Comparison of ENCODE assay signal across 15 cellular contexts in genomic region chr17:21161498-21162393, GRCh38. TPM values are rescaled to one million over a fixed set of nuclear protein-coding genes. Genes with fewer than 3 reads are reported as not detected.
DNase-seq lines count a peak whose midpoint lies in the region; ATAC-seq, FAIRE-seq and TF ChIP-seq lines count a peak whose summit lies in the region.
"Had no signal": no experiment of that assay in that cellular context is flagged by ENCODE, and none has a peak within 500 bp of the region (broad histone marks: within the 10 kb centered on the region; RNA-seq: fewer than 3 reads in every experiment).

No MANE protein-coding gene starts in this region.

- no peak overlapping the region for H3K4me2 ChIP-seq in astrocyte (ENCODE audit: low read length)

- H2AFZ ChIP-seq in astrocyte (ENCODE audit: low read depth, low read length), result no peak overlapping the region

- H3K4me3 ChIP-seq in astrocyte (ENCODE audit: insufficient read depth, low read depth, low read length), result no peak overlapping the region

- peak overlapping the region; percentile 33 for H3K27ac ChIP-seq in astrocyte (ENCODE audit: low read depth, low read length)
- H3K27ac ChIP-seq: RWPE1 had no signal

- no peaks in the 10 kb centered on the region for H3K9me3 Mint-ChIP-seq in astrocyte (ENCODE audit: unreplicated experiment)
- no peaks in the 10 kb centered on the region for H3K9me3 Mint-ChIP-seq in osteocyte (ENCODE audit: unreplicated experiment)
- H3K9me3 Mint-ChIP-seq: activated T-helper 17 cell treated with anti-CD3 and anti-CD28 coated beads, Interleukin-2, amount 50 U/mL, for 72 hours had no signal

- no peak overlapping the region for H3K4me3 Mint-ChIP-seq in astrocyte (ENCODE audit: unreplicated experiment)
- no peak overlapping the region for H3K4me3 Mint-ChIP-seq in osteocyte (ENCODE audit: unreplicated experiment)
- H3K4me3 Mint-ChIP-seq: activated T-helper 17 cell treated with anti-CD3 and anti-CD28 coated beads, Interleukin-2, amount 50 U/mL, for 72 hours; B cell had no signal

- H3K36me3 Mint-ChIP-seq in astrocyte (ENCODE audit: low read depth, unreplicated experiment) (no peaks in the 10 kb centered on the region), osteocyte (ENCODE audit: unreplicated experiment) (no peaks in the 10 kb centered on the region)

- H4K20me1 ChIP-seq in astrocyte (ENCODE audit: insufficient read depth, low read length), result no peaks in the 10 kb centered on the region

- H3K27me3 Mint-ChIP-seq in astrocyte (ENCODE audit: low read depth, unreplicated experiment), result no peaks in the 10 kb centered on the region
- no peaks in the 10 kb centered on the region for H3K27me3 Mint-ChIP-seq in osteocyte (ENCODE audit: unreplicated experiment)
- H3K27me3 Mint-ChIP-seq: activated T-helper 17 cell treated with anti-CD3 and anti-CD28 coated beads, Interleukin-2, amount 50 U/mL, for 72 hours; B cell had no signal

- no peak for TF ChIP-seq CTCF in astrocyte (IDR thresholded peaks at IDR 0.05; ENCODE audit: insufficient read depth, low read depth, low read length)
- TF ChIP-seq CTCF in osteocyte (IDR thresholded peaks at IDR 0.05), result no peak

- H3K4me1 ChIP-seq in astrocyte (ENCODE audit: insufficient read depth, low read length), result no peaks in the 10 kb centered on the region

- H3K27me3 ChIP-seq in astrocyte (ENCODE audit: insufficient read depth, low read length), result no peaks in the 10 kb centered on the region

- peak; percentile 69 for DNase-seq in AG08395 (ENCODE audit: low spot score)
- DNase-seq in astrocyte (ENCODE audit: low read depth), result peak; percentile 82
- DNase-seq in left ventricle myocardium superior, result no peak
- DNase-seq in osteocyte (ENCODE audit: extremely low spot score, unreplicated experiment), result no peak
- no peak for DNase-seq in effector CD4-positive, alpha-beta T cell
- DNase-seq in epidermal melanocyte (ENCODE audit: insufficient read length, low spot score), result no peak
- DNase-seq: cortex of kidney, GF-D8, GOT3, NCI-H446 treated with DMSO at 0.1 percent for 48 hours had no signal

- peak overlapping the region; percentile 8 for H3K9ac ChIP-seq in astrocyte (ENCODE audit: low read length)

- no peaks in the 10 kb centered on the region for H3K36me3 ChIP-seq in astrocyte (ENCODE audit: insufficient read depth, low read length)

- ATAC-seq in left ventricle myocardium superior, result peak; percentile 55
- ATAC-seq in HG02571 (IDR thresholded peaks at IDR 0.05; ENCODE audit: unreplicated experiment), result no peak
- no peak for ATAC-seq in HG02588 (IDR thresholded peaks at IDR 0.05; ENCODE audit: unreplicated experiment)
- ATAC-seq: activated T-helper 17 cell treated with anti-CD3 and anti-CD28 coated beads, Interleukin-2, amount 50 U/mL, for 72 hours had no signal

- FAIRE-seq in astrocyte (lab: Jason Lieb, UNC), result peak; percentile 69

- H3K4me1 Mint-ChIP-seq in astrocyte (ENCODE audit: low read depth, unreplicated experiment) (peaks cover 12% of the 10 kb centered on the region), osteocyte (ENCODE audit: unreplicated experiment) (peaks cover 10% of the 10 kb centered on the region)

- H3K9me3 ChIP-seq in astrocyte (ENCODE audit: insufficient read depth, low read depth, low read length), result no peaks in the 10 kb centered on the region

- H3K27ac Mint-ChIP-seq in astrocyte (ENCODE audit: unreplicated experiment) (peak overlapping the region; percentile 15), osteocyte (ENCODE audit: unreplicated experiment) (peak overlapping the region; percentile 24)
- H3K27ac Mint-ChIP-seq: activated T-helper 17 cell treated with anti-CD3 and anti-CD28 coated beads, Interleukin-2, amount 50 U/mL, for 72 hours had no signal

- no peaks in the 10 kb centered on the region for H3K79me2 ChIP-seq in astrocyte (ENCODE audit: insufficient read depth, low read length)

- intact Hi-C loops in left ventricle myocardium superior (cut with micrococcal nuclease), result no loop called here

RNA-seq across cellular contexts. Expression of gene DHRS7B, which starts 35.0 kb away (rescaled TPM):
- total RNA-seq in astrocyte (15.5 and 17.2 TPM in 2 replicates), left ventricle myocardium superior (18.6 TPM), osteocyte (15.7 and 20.1 TPM in 2 replicates)

RNA-seq across cellular contexts. Expression of gene TMEM11, which starts 52.2 kb away (rescaled TPM):
- total RNA-seq in astrocyte (30.2 and 31.6 TPM in 2 replicates), left ventricle myocardium superior (31.5 TPM), osteocyte (20.4 and 21.5 TPM in 2 replicates)

Comparison
In these comparisons a context has a peak if more than half of its experiments do, and no peak if none do; other contexts are left out.
1. DNase-seq: peak in AG08395 (single experiment) and astrocyte (single experiment); none in left ventricle myocardium superior (single experiment), osteocyte (single experiment), effector CD4-positive, alpha-beta T cell (single experiment) and epidermal melanocyte (single experiment).